ENCODE assay signal across 9 cellular contexts in the genomic region with DNA sequence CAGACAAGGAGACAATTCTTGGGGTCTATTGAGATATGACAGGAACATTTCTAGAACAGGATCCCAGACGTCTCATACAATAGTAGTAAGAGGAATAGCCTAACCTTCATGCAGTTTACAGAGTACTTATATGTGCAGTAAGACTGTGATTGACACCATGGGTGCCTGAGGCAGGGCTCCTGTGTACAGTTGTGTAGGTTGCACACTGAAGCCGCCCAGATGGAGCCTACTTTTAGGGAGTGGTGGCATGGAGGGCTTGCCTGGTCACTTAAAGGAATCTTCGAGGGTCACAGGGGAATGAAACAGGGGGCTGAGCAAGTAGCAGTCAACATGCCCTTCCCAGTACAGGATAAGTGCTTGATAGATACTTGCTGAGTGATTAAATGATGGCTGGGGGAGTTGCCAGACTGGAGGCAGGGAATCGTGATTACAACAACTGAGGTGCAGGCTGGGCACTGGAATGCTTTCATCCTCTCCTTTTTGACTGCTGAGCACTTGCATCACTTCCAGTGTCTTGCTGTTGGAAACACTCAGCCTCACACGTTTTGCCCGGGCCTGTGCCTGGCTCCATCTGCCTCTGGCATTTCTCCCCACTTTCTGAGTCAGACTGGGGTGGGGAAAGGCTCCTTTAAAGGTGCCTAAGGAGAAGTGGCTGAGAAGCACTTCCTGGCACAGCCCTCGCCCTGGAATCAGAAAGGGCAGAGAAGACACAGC.
DNase-seq lines count a peak whose midpoint lies in the region; ATAC-seq, FAIRE-seq and TF ChIP-seq lines count a peak whose summit lies in the region.
"Had no signal": no experiment of that assay in that cellular context is flagged by ENCODE, and none has a peak within 500 bp of the region (broad histone marks: within the 10 kb centered on the region; RNA-seq: fewer than 3 reads in every experiment).

No MANE protein-coding gene starts in this region.

- no TSS peak for BruUV-seq in HepG2 (replicated peaks; lab: Mats Ljungman, UMichigan)

- whole genome bisulfite sequencing in HepG2 (ENCODE audit: low lambda C conversion rate) = 14% methylated on average over 7 of the region's 7 CpGs
- 70% methylated on average over 6 of the region's 7 CpGs for WGBS in right lobe of liver (ENCODE audit: insufficient coverage, low coverage, low lambda C conversion rate, missing lambda C conversion rate)
- 49 to 56% methylated on average over 7 of the region's 7 CpGs for WGBS in tibial nerve, 2 donors

- CTCF ChIA-PET in HepG2 (lab: Yijun Ruan, JAX; ENCODE audit: low intra/inter-chr PET ratio, low total read pairs) = no interaction called here

- in situ Hi-C loops in HepG2 (cut with HindIII; ENCODE audit: extremely low pct_ligation_motif_present, low pct_unique_long_range_greater_than_20kb) = no loop called here

- no peak for TF ChIP-seq RAD21 in HepG2 (CRISPR knock-in tag; IDR thresholded peaks at IDR 0.05)

- H2AFZ ChIP-seq in HepG2 (ENCODE audit: low read length) = no peak overlapping the region

- TF ChIP-seq POLR2A in HepG2 (IDR thresholded peaks at IDR 0.05; ENCODE audit: insufficient read depth in 1 of 2, low read depth in 2 of 2, low read length in 2 of 2) (no peak), right lobe of liver (IDR thresholded peaks at IDR 0.05) (no peak), tibial nerve (IDR thresholded peaks at IDR 0.05) (no peak)

- no peak overlapping the region for H3K27ac ChIP-seq in HepG2 (ENCODE audit: extremely low read length, insufficient read depth, low read length)
- H3K27ac ChIP-seq in right lobe of liver = no peak overlapping the region
- H3K27ac ChIP-seq in lower lobe of right lung = no peak overlapping the region
- no peak overlapping the region for H3K27ac ChIP-seq in tibial nerve

- POLR2A ChIA-PET in HepG2 (lab: Yijun Ruan, JAX) = interaction anchor here (2.1 kb wide), 1 partner anchor 16 kb away, joined by 9 read pairs; no protein-coding TSS in a partner anchor

- no peak for ATAC-seq in HepG2
- ATAC-seq in right lobe of liver = no peak
- ATAC-seq in lower lobe of right lung = peak; percentile 58 to 77
- ATAC-seq in HG03159 (IDR thresholded peaks at IDR 0.05; ENCODE audit: unreplicated experiment) = no peak
- ATAC-seq in HG02852 (IDR thresholded peaks at IDR 0.05; ENCODE audit: unreplicated experiment) = no peak
- ATAC-seq: activated T-cell treated with anti-CD3 and anti-CD28 coated beads, Interleukin-2, amount 50 U/mL, for 72 hours had no signal

- no peak for FAIRE-seq in HepG2 (lab: Jason Lieb, UNC)

- DNase-seq in HepG2 (ENCODE audit: low spot score) = peak; percentile 15
- DNase-seq in right lobe of liver = no peak
- DNase-seq in cerebellum (ENCODE audit: low spot score) = peak; percentile 72
- no peak for DNase-seq in lower lobe of right lung
- no peak for DNase-seq in tibial nerve (ENCODE audit: low spot score in 2 of 2)
- DNase-seq in activated CD4-positive, alpha-beta T cell treated with anti-CD3 and anti-CD28 coated beads for 4 hours = no peak
- DNase-seq: activated T-cell treated with anti-CD3 and anti-CD28 coated beads, Interleukin-2, amount 50 U/mL, for 72 hours had no signal

- H3K27me3 ChIP-seq in HepG2 (ENCODE audit: control insufficient read depth in 1 of 2, insufficient read depth in 2 of 2, low read length in 2 of 2) = no peaks in the 10 kb centered on the region
- no peaks in the 10 kb centered on the region for H3K27me3 ChIP-seq in right lobe of liver
- H3K27me3 ChIP-seq in lower lobe of right lung (ENCODE audit: low read depth) = no peaks in the 10 kb centered on the region
- H3K27me3 ChIP-seq in tibial nerve = no peaks in the 10 kb centered on the region

- H3K4me1 ChIP-seq in HepG2 (ENCODE audit: insufficient read depth, low read length) (peaks cover 11% of the 10 kb centered on the region; the same call in 1 of the 2 replicates), right lobe of liver (no peaks in the 10 kb centered on the region), lower lobe of right lung (no peaks in the 10 kb centered on the region), tibial nerve (no peaks in the 10 kb centered on the region)

- H3K36me3 ChIP-seq in HepG2 (replicated peaks in 1 of 2; ENCODE audit: control insufficient read depth in 1 of 2, insufficient read depth in 2 of 2, low read length in 2 of 2) (no peaks in the 10 kb centered on the region), right lobe of liver (no peaks in the 10 kb centered on the region), lower lobe of right lung (no peaks in the 10 kb centered on the region), tibial nerve (no peaks in the 10 kb centered on the region)

- no peaks in the 10 kb centered on the region for H3K9me3 ChIP-seq in HepG2 (ENCODE audit: low read length)
- no peaks in the 10 kb centered on the region for H3K9me3 ChIP-seq in right lobe of liver
- H3K9me3 ChIP-seq in lower lobe of right lung = no peaks in the 10 kb centered on the region
- H3K9me3 ChIP-seq in tibial nerve = no peaks in the 10 kb centered on the region

- peak overlapping the region; percentile 14 for H3K4me2 ChIP-seq in HepG2 (ENCODE audit: low read depth, low read length)

- intact Hi-C loops in HepG2 (cut with micrococcal nuclease; ENCODE audit: unreplicated experiment) = no loop called here
- intact Hi-C loops in right lobe of liver (cut with DNase I) = no loop called here
- intact Hi-C loops in lower lobe of right lung (cut with DNase I) = no loop called here

- TF ChIP-seq EP300 in HepG2 (IDR thresholded peaks at IDR 0.05; ENCODE audit: low read depth in 2 of 2, low read length in 2 of 2) (no peak), HepG2 (CRISPR knock-in tag; IDR thresholded peaks at IDR 0.05; ENCODE audit: borderline replicate concordance) (no peak), tibial nerve (IDR thresholded peaks at IDR 0.05) (no peak)

- H3K9ac ChIP-seq in HepG2 (ENCODE audit: insufficient read depth, low read depth, low read length) = no peak overlapping the region

- no peaks in the 10 kb centered on the region for H3K79me2 ChIP-seq in HepG2 (ENCODE audit: insufficient read depth, low read length)

- no peak for TF ChIP-seq CTCF in HepG2 (CRISPR knock-in tag; IDR thresholded peaks at IDR 0.05)
- TF ChIP-seq CTCF in right lobe of liver (IDR thresholded peaks at IDR 0.05) = no peak
- no peak for TF ChIP-seq CTCF in lower lobe of right lung (IDR thresholded peaks at IDR 0.05)
- TF ChIP-seq CTCF in tibial nerve (IDR thresholded peaks at IDR 0.05) = no peak

- no peaks in the 10 kb centered on the region for H4K20me1 ChIP-seq in HepG2 (ENCODE audit: insufficient read depth, low read length)

- H3K4me3 ChIP-seq in HepG2 (replicated peaks in 1 of 3; ENCODE audit: insufficient read depth in 1 of 3, low read depth in 2 of 3, low read length in 3 of 3) (no peak overlapping the region), right lobe of liver (no peak overlapping the region), lower lobe of right lung (no peak overlapping the region), tibial nerve (no peak overlapping the region)

TF ChIP-seq in HepG2, 621 proteins besides CTCF, POLR2A, EP300 and RAD21 (continues in another document):
- no peak for TF ChIP-seq ZNF879 (CRISPR knock-in tag; IDR thresholded peaks at IDR 0.05)
- TF ChIP-seq ZNF232 (CRISPR knock-in tag; IDR thresholded peaks at IDR 0.05; ENCODE audit: borderline replicate concordance) = no peak
- TF ChIP-seq ATAD3A (CRISPR knock-in tag; IDR thresholded peaks at IDR 0.05) = no peak
- no peak for TF ChIP-seq HDAC1 (CRISPR knock-in tag; IDR thresholded peaks at IDR 0.05)
- TF ChIP-seq TCF7 (IDR thresholded peaks at IDR 0.05; ENCODE audit: low read depth) = peak; percentile 28; the same call in 1 of the 2 replicates
- TF ChIP-seq SRSF1 (optimal IDR thresholded peaks at IDR 0.05; ENCODE audit: low read depth, low read length) = no peak
- TF ChIP-seq CEBPG (CRISPR knock-in tag; IDR thresholded peaks at IDR 0.05) = 0 out of 2 replicates have a peak, but pooled peaks have one; percentile 8
- no peak for TF ChIP-seq GABPB1 (CRISPR knock-in tag; IDR thresholded peaks at IDR 0.05)
- TF ChIP-seq, protein P1, sequence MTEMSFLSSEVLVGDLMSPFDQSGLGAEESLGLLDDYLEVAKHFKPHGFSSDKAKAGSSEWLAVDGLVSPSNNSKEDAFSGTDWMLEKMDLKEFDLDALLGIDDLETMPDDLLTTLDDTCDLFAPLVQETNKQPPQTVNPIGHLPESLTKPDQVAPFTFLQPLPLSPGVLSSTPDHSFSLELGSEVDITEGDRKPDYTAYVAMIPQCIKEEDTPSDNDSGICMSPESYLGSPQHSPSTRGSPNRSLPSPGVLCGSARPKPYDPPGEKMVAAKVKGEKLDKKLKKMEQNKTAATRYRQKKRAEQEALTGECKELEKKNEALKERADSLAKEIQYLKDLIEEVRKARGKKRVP (CRISPR knock-in tag; IDR thresholded peaks at IDR 0.05) = 0 out of 4 replicates have a peak, but pooled peaks of 1 of the 2 experiments have one; percentile 41
- TF ChIP-seq TEAD3 (CRISPR knock-in tag; optimal IDR thresholded peaks at IDR 0.05; ENCODE audit: borderline replicate concordance) = peak; percentile 30
- TF ChIP-seq, protein P2, sequence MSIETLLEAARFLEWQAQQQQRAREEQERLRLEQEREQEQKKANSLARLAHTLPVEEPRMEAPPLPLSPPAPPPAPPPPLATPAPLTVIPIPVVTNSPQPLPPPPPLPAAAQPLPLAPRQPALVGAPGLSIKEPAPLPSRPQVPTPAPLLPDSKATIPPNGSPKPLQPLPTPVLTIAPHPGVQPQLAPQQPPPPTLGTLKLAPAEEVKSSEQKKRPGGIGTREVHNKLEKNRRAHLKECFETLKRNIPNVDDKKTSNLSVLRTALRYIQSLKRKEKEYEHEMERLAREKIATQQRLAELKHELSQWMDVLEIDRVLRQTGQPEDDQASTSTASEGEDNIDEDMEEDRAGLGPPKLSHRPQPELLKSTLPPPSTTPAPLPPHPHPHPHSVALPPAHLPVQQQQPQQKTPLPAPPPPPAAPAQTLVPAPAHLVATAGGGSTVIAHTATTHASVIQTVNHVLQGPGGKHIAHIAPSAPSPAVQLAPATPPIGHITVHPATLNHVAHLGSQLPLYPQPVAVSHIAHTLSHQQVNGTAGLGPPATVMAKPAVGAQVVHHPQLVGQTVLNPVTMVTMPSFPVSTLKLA (IDR thresholded peaks at IDR 0.05) = no peak
- no peak for TF ChIP-seq SMARCC2 (IDR thresholded peaks at IDR 0.05)
- TF ChIP-seq, protein P3, sequence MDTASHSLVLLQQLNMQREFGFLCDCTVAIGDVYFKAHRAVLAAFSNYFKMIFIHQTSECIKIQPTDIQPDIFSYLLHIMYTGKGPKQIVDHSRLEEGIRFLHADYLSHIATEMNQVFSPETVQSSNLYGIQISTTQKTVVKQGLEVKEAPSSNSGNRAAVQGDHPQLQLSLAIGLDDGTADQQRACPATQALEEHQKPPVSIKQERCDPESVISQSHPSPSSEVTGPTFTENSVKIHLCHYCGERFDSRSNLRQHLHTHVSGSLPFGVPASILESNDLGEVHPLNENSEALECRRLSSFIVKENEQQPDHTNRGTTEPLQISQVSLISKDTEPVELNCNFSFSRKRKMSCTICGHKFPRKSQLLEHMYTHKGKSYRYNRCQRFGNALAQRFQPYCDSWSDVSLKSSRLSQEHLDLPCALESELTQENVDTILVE (CRISPR knock-in tag; IDR thresholded peaks at IDR 0.05) = no peak

Comparison
In these comparisons a context has a peak if more than half of its experiments do, and no peak if none do; other contexts are left out.
1. DNase-seq: peak in HepG2 (single experiment) and cerebellum (single experiment); none in right lobe of liver (0 of 3), lower lobe of right lung (single experiment), tibial nerve (0 of 2) and activated CD4-positive, alpha-beta T cell treated with anti-CD3 and anti-CD28 coated beads for 4 hours (0 of 2).
2. ATAC-seq: peak in lower lobe of right lung (2 of 2); none in HepG2 (single experiment), right lobe of liver (0 of 4), HG03159 (single experiment) and HG02852 (single experiment).